In the genomic region with DNA sequence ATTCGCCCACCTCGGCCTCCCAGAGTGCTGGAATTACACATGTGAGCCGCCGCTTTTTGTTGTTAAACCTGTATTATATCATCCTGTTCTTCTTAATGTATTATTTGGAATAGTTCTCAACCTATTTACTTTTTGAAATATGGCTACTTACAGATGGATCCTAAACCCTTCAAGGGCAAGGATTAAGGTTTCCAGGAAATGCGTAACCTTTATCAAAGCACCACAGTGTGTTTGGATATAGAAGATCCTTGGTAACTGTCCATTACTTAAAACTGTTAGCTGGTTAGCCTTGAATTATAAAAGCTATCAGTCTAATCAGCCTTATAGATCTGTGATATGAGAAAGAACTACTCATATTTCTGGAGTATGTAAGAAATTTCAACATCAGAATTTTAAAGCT, we compare ENCODE assay signal across 27 cellular contexts.
"Had no signal": no experiment of that assay in that cellular context is flagged by ENCODE, and none has a peak within 500 bp of the region (broad histone marks: within the 10 kb centered on the region; RNA-seq: fewer than 3 reads in every experiment).

No MANE protein-coding gene starts in this region.

- H3K27ac ChIP-seq: stomach, suprapubic skin, testis, thoracic aorta, thyroid gland, tibial artery, tibial nerve, transverse colon, upper lobe of left lung, upper lobe of right lung, uterus, vagina had no signal

- ATAC-seq: stimulated activated effector memory CD8-positive, alpha-beta T cell treated with anti-CD3 and anti-CD28 coated beads, Interleukin-12 subunit alpha, Interleukin-12 subunit beta, amount 100 ng/mL, for 72 hours; stimulated activated memory B cell treated with anti-CD40 and anti-IgM and Interleukin-4, amounts not matched to agents 10 μg/mL and 1 μg/mL and 100 μg/mL, for 72 hours; stimulated activated naive B cell treated with anti-CD40 and anti-IgM and Interleukin-4, amounts not matched to agents 10 μg/mL and 1 μg/mL and 100 μg/mL, for 72 hours; stimulated activated naive CD8-positive, alpha-beta T cell treated with anti-CD3 and anti-CD28 coated beads, Interleukin-15, amount 100 ng/mL, for 72 hours; stimulated activated naive CD8-positive, alpha-beta T cell treated with anti-CD3 and anti-CD28 coated beads, Interleukin-15, Interleukin-2, amounts not matched to agents 100 U/mL and 50 U/mL, for 24 hours; upper lobe of right lung had no signal

- H3K36me3 ChIP-seq: suprapubic skin, thoracic aorta, thyroid gland, transverse colon, upper lobe of right lung, uterus, vagina had no signal

- H3K4me3 ChIP-seq: stomach, suprapubic skin, testis, thoracic aorta, thyroid gland, tibial artery, tibial nerve, transverse colon, upper lobe of left lung, upper lobe of right lung, uterus, vagina had no signal

- H3K9me3 ChIP-seq: stomach, suprapubic skin, testis, thoracic aorta, thyroid gland, tibial artery, tibial nerve, transverse colon, upper lobe of left lung, upper lobe of right lung, uterus, vagina had no signal

- FAIRE-seq: urothelium cell line had no signal

- DNase-seq: stimulated activated CD4-positive, alpha-beta T cell treated with anti-CD3 and anti-CD28 coated beads, Interleukin-2, amount 100 ng/mL, for 48 hours; stimulated activated CD4-positive, alpha-beta T cell treated with anti-CD3 and anti-CD28 coated beads, Interleukin-4, amount 100 ng/mL, for 1 hour; stimulated activated CD4-positive, alpha-beta T cell treated with anti-CD3 and anti-CD28 coated beads, Interleukin-4, amount 100 ng/mL, for 24 hours; stimulated activated CD4-positive, alpha-beta T cell treated with anti-CD3 and anti-CD28 coated beads, Interleukin-4, amount 100 ng/mL, for 4 hours; stimulated activated CD8-positive, alpha-beta memory T cell treated with anti-CD3 and anti-CD28 coated beads, Interleukin-4, amount 100 ng/mL, for 48 hours; stimulated activated naive B cell treated with anti-CD40 and anti-IgM and Interleukin-4, amounts not matched to agents 10 μg/mL and 1 μg/mL and 100 μg/mL, for 72 hours; stimulated activated naive CD4-positive, alpha-beta T cell; stimulated activated naive CD4-positive, alpha-beta T cell treated with Interleukin-2 at 50 U/mL for 16 hours; stimulated activated naive CD8-positive, alpha-beta T cell treated with anti-CD3 and anti-CD28 coated beads, Interleukin-15, amount 100 ng/mL, for 72 hours; stimulated activated naive CD8-positive, alpha-beta T cell treated with anti-CD3 and anti-CD28 coated beads, Interleukin-15, Interleukin-2, amounts not matched to agents 100 U/mL and 50 U/mL, for 24 hours; stomach; substantia nigra; testis; thyroid gland; tibial artery; transverse colon; trophoblast cell; upper lobe of left lung; upper lobe of right lung; uterus had no signal

- H3K27me3 ChIP-seq: stomach, suprapubic skin, testis, thyroid gland, tibial artery, tibial nerve, transverse colon, upper lobe of left lung, upper lobe of right lung, uterus, vagina had no signal

- H3K4me1 ChIP-seq: stomach, testis, tibial artery, tibial nerve, transverse colon, upper lobe of left lung, upper lobe of right lung, uterus had no signal
